In genomic region chr7:100432621-100433275, GRCh38 we compare ENCODE assay signal across 12 cellular contexts. TPM values are rescaled to one million over a fixed set of nuclear protein-coding genes. Genes with fewer than 3 reads are reported as not detected.
DNase-seq lines count a peak whose midpoint lies in the region; ATAC-seq and TF ChIP-seq lines count a peak whose summit lies in the region.
"Had no signal": no experiment of that assay in that cellular context is flagged by ENCODE, and none has a peak within 500 bp of the region (broad histone marks: within the 10 kb centered on the region; RNA-seq: fewer than 3 reads in every experiment).

No MANE protein-coding gene starts in this region.

- H3K9me3 ChIP-seq in OCI-LY7 (ENCODE audit: low read length): no peaks in the 10 kb centered on the region
- H3K9me3 ChIP-seq: MG63, ovary had no signal

- H3K4me3 ChIP-seq in OCI-LY7 (ENCODE audit: low read depth, low read length, poor library complexity, severe bottlenecking): peak overlapping the region; percentile 91
- H3K4me3 ChIP-seq: MG63, ovary had no signal

- intact Hi-C loops in OCI-LY7 (cut with micrococcal nuclease; ENCODE audit: unreplicated experiment): no loop called here

- no peak for TF ChIP-seq CTCF in OCI-LY7 (conservative IDR thresholded peaks at IDR 0.05; ENCODE audit: low read length)
- TF ChIP-seq CTCF in chondrocyte (IDR thresholded peaks at IDR 0.05): no peak
- no peak for TF ChIP-seq CTCF in progenitor cell of endocrine pancreas (IDR thresholded peaks at IDR 0.05; ENCODE audit: unreplicated experiment)
- TF ChIP-seq CTCF in GM10248 (IDR thresholded peaks at IDR 0.05; ENCODE audit: control extremely low read depth, extremely low read depth, low read depth, missing control alignments): no peak

- peaks cover 9% of the 10 kb centered on the region for H3K36me3 Mint-ChIP-seq in chondrocyte (ENCODE audit: low read depth)
- peaks cover 10% of the 10 kb centered on the region for H3K36me3 Mint-ChIP-seq in progenitor cell of endocrine pancreas (ENCODE audit: insufficient read depth)
- H3K36me3 Mint-ChIP-seq in effector memory CD8-positive, alpha-beta T cell (ENCODE audit: insufficient read depth): peaks cover 92% of the 10 kb centered on the region

- H3K36me3 ChIP-seq in OCI-LY7 (ENCODE audit: insufficient read depth, low read length): peaks cover 60% of the 10 kb centered on the region
- H3K36me3 ChIP-seq: ovary had no signal

- peaks cover 58% of the 10 kb centered on the region for H3K4me1 ChIP-seq in OCI-LY7 (ENCODE audit: insufficient read depth, low read length, poor library complexity, severe bottlenecking)

- DNase-seq in OCI-LY7 (ENCODE audit: low spot score) (no peak), chondrocyte (ENCODE audit: low spot score) (peak; percentile 54), progenitor cell of endocrine pancreas (ENCODE audit: low spot score, unreplicated experiment) (no peak), GM10248 (ENCODE audit: extremely low spot score) (no peak), NCI-H1092 (lab: John Stamatoyannopoulos, UW) (no peak)
- no peak for DNase-seq in effector memory CD8-positive, alpha-beta T cell
- DNase-seq: DMS79 treated with DMSO at 0.1 percent for 48 hours, erythroblast, MG63, NCI-H69, ovary had no signal

- peaks cover 9% of the 10 kb centered on the region; the same call in 1 of the 2 replicates for H4K20me1 ChIP-seq in OCI-LY7 (ENCODE audit: insufficient read depth, low read length)

- H3K27ac Mint-ChIP-seq in chondrocyte (ENCODE audit: unreplicated experiment) (peak overlapping the region; percentile 39), progenitor cell of endocrine pancreas (peak overlapping the region; percentile 59)
- no peak overlapping the region for H3K27ac Mint-ChIP-seq in effector memory CD8-positive, alpha-beta T cell

- POLR2A ChIA-PET in OCI-LY7 (lab: Charles Lee) (no interaction called here), GM10248 (lab: Yijun Ruan, JAX) (no interaction called here)

- no peak overlapping the region for H2AFZ ChIP-seq in OCI-LY7 (ENCODE audit: low read length)

- BruUV-seq in OCI-LY7 (replicated peaks; lab: Mats Ljungman, UMichigan): no TSS peak

- H3K27me3 Mint-ChIP-seq in chondrocyte (ENCODE audit: low read depth): no peaks in the 10 kb centered on the region
- no peaks in the 10 kb centered on the region for H3K27me3 Mint-ChIP-seq in progenitor cell of endocrine pancreas
- peaks cover 0 to 8% of the 10 kb centered on the region in 2 donors for H3K27me3 Mint-ChIP-seq in effector memory CD8-positive, alpha-beta T cell

- peak; percentile 36 for TF ChIP-seq POLR2A in GM18505 (IDR thresholded peaks at IDR 0.05; ENCODE audit: borderline replicate concordance, extremely low read depth, insufficient read depth, insufficient read length)

- no peaks in the 10 kb centered on the region for H3K9me2 ChIP-seq in OCI-LY7 (ENCODE audit: insufficient read depth, low read length)

- peak overlapping the region; percentile 85 for H3K4me2 ChIP-seq in OCI-LY7 (ENCODE audit: low read length)

- H3K79me2 ChIP-seq in OCI-LY7 (ENCODE audit: insufficient read depth, low read depth, low read length): peaks cover 48% of the 10 kb centered on the region

- CTCF ChIA-PET in OCI-LY7 (lab: Charles Lee; ENCODE audit: unreplicated experiment) (no interaction called here), GM10248 (lab: Yijun Ruan, JAX) (no interaction called here)

- peak overlapping the region; percentile 50 for H3K27ac ChIP-seq in OCI-LY7 (ENCODE audit: low read depth, low read length, poor library complexity, severe bottlenecking)
- H3K27ac ChIP-seq: ovary had no signal

- no peak for ATAC-seq in GM18505 (IDR thresholded peaks at IDR 0.05; ENCODE audit: unreplicated experiment)
- ATAC-seq in effector memory CD8-positive, alpha-beta T cell (replicated peaks): no peak

- H3K9me3 Mint-ChIP-seq in chondrocyte (ENCODE audit: low read depth) (no peaks in the 10 kb centered on the region), progenitor cell of endocrine pancreas (ENCODE audit: low read depth) (no peaks in the 10 kb centered on the region)
- no peaks in the 10 kb centered on the region for H3K9me3 Mint-ChIP-seq in effector memory CD8-positive, alpha-beta T cell

- H3K4me1 Mint-ChIP-seq in chondrocyte (ENCODE audit: low read depth) (peaks cover 49% of the 10 kb centered on the region), progenitor cell of endocrine pancreas (ENCODE audit: low read depth) (peaks cover 29% of the 10 kb centered on the region)
- peaks cover 59 to 60% of the 10 kb centered on the region in 2 donors for H3K4me1 Mint-ChIP-seq in effector memory CD8-positive, alpha-beta T cell (ENCODE audit: low read depth in 2 of 2)

- H3K4me3 Mint-ChIP-seq in chondrocyte (ENCODE audit: unreplicated experiment): no peak overlapping the region
- H3K4me3 Mint-ChIP-seq in progenitor cell of endocrine pancreas (ENCODE audit: low read depth): no peak overlapping the region
- H3K4me3 Mint-ChIP-seq in effector memory CD8-positive, alpha-beta T cell: peak overlapping the region in 1 of 2 donors; percentile 97

RNA-seq across cellular contexts. Expression of gene MEPCE, which starts 3.1 kb away (rescaled TPM):
- 37.9 and 44.2 TPM in 2 replicates for total RNA-seq in OCI-LY7 (2014; rRNA removed; shearing (Covaris generic))
- total RNA-seq in OCI-LY7 (2022): 54.1 and 65.6 TPM in 2 replicates
- total RNA-seq in chondrocyte: 30.9 to 39.1 TPM (median 31.8 TPM) in 3 replicates
- 34.6 and 35.4 TPM in 2 replicates for total RNA-seq in progenitor cell of endocrine pancreas

RNA-seq across cellular contexts. Expression of gene PPP1R35, which starts 3.5 kb away (rescaled TPM):
- total RNA-seq in OCI-LY7 (2014; rRNA removed; shearing (Covaris generic)): 127 and 137 TPM in 2 replicates
- total RNA-seq in OCI-LY7 (2022): 86.9 and 90.6 TPM in 2 replicates
- total RNA-seq in chondrocyte: 20.5 to 23.0 TPM (median 21.0 TPM) in 3 replicates
- 23.7 and 29.8 TPM in 2 replicates for total RNA-seq in progenitor cell of endocrine pancreas

RNA-seq across cellular contexts. Expression of gene ZCWPW1, which starts 4.2 kb away (rescaled TPM):
- total RNA-seq in OCI-LY7 (2014; rRNA removed; shearing (Covaris generic)): 4.1 and 10.9 TPM in 2 replicates
- total RNA-seq in OCI-LY7 (2022) (10.8 and 11.9 TPM in 2 replicates), chondrocyte (2.3 to 3.8 TPM (median 2.6 TPM) in 3 replicates), progenitor cell of endocrine pancreas (2.5 and 3.8 TPM in 2 replicates)

RNA-seq across cellular contexts. Expression of gene SPACDR, which starts 31.3 kb away (rescaled TPM):
- 0.54 and 1.6 TPM in 2 replicates for total RNA-seq in OCI-LY7 (2014; rRNA removed; shearing (Covaris generic))
- total RNA-seq in OCI-LY7 (2022) (2.4 and 3.7 TPM in 2 replicates), chondrocyte (0.42 to 0.87 TPM in 2 of 3 replicates, not detected in the other), progenitor cell of endocrine pancreas (0.67 and 1.7 TPM in 2 replicates)

RNA-seq across cellular contexts. Expression of gene TSC22D4, which starts 46.3 kb away (rescaled TPM):
- total RNA-seq in OCI-LY7 (2014; rRNA removed; shearing (Covaris generic)): 38.5 and 41.4 TPM in 2 replicates
- total RNA-seq in OCI-LY7 (2022) (75.4 and 76.6 TPM in 2 replicates), chondrocyte (24.0 to 34.1 TPM (median 33.0 TPM) in 3 replicates), progenitor cell of endocrine pancreas (27.9 and 32.2 TPM in 2 replicates)

Comparison
In these comparisons a context has a peak if more than half of its experiments do, and no peak if none do; other contexts are left out.
1. H3K27ac Mint-ChIP-seq: peak in chondrocyte (single experiment) and progenitor cell of endocrine pancreas (single experiment); none in effector memory CD8-positive, alpha-beta T cell (0 of 2).